Comparison of ENCODE assay signal across 21 cellular contexts in the genomic region with DNA sequence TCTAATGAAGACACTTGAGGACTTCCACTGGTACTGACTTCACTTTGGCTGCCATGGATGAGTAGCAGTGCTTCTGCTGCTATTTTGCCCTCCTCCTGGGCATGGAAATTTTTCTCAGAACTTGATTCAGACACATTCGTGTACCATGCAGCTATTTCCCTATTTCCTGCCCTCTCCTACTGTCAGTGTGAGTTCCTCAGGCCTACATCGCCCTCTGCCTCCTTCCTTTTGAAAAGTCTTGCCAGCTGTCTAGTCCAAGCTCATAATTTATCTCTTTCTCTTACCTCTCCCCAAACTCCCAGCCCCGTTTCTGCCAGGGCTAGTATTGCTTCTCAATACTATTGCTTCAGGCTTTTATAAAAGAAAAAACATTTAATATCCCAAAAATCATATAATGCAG.
A peak's percentile ranks its signal among the peaks of the same experiment; 100 is the strongest.
DNase-seq lines count a peak whose midpoint lies in the region; ATAC-seq and TF ChIP-seq lines count a peak whose summit lies in the region.
"Had no signal": no experiment of that assay in that cellular context is flagged by ENCODE, and none has a peak within 500 bp of the region (broad histone marks: within the 10 kb centered on the region; RNA-seq: fewer than 3 reads in every experiment).

No MANE protein-coding gene starts in this region.

- H3K4me1 ChIP-seq in neural progenitor cell = peaks cover 12% of the 10 kb centered on the region
- H3K4me1 ChIP-seq: left lung, stomach, upper lobe of left lung had no signal

- H3F3A ChIP-seq in neural progenitor cell (ENCODE audit: low read depth) = no peaks in the 10 kb centered on the region

- no peak overlapping the region for H3K9ac ChIP-seq in neural progenitor cell

- no peak overlapping the region for H3K4me3 ChIP-seq in epithelial cell of proximal tubule (ENCODE audit: low read depth, low read length)
- no peak overlapping the region for H3K4me3 ChIP-seq in neural progenitor cell
- H3K4me3 ChIP-seq: coronary artery, left lung, mucosa of descending colon, PC-9, stomach, upper lobe of left lung had no signal

- no peak overlapping the region for H3K4me3 Mint-ChIP-seq in neural progenitor cell
- no peak overlapping the region for H3K4me3 Mint-ChIP-seq in activated CD4-positive, alpha-beta T cell treated with anti-CD3 and anti-CD28 coated beads, Interleukin-2, amount 10 ng/mL, durations not matched to agents 7 days and 5 days
- H3K4me3 Mint-ChIP-seq: activated naive CD8-positive, alpha-beta T cell; activated T-helper 1 cell treated with anti-CD3 and anti-CD28 coated beads, Interleukin-12 subunit alpha, Interleukin-12 subunit beta, Interleukin-2, Interleukin-4 antibody, amounts not matched to agents 30 ng/mL and 10 ng/mL and 1 ng/mL, durations not matched to agents 14 hours and 24 hours and 36 hours had no signal

- H3K9me3 Mint-ChIP-seq in neural progenitor cell = no peaks in the 10 kb centered on the region
- H3K9me3 Mint-ChIP-seq in activated CD4-positive, alpha-beta T cell treated with anti-CD3 and anti-CD28 coated beads, Interleukin-2, amount 10 ng/mL, durations not matched to agents 7 days and 5 days = no peaks in the 10 kb centered on the region
- H3K9me3 Mint-ChIP-seq: activated T-helper 1 cell treated with anti-CD3 and anti-CD28 coated beads, Interleukin-12 subunit alpha, Interleukin-12 subunit beta, Interleukin-2, Interleukin-4 antibody, amounts not matched to agents 30 ng/mL and 10 ng/mL and 1 ng/mL, durations not matched to agents 14 hours and 24 hours and 36 hours had no signal

- DNase-seq in ELR (ENCODE audit: low read depth) (peak; percentile 49), NCI-H460 (ENCODE audit: extremely low read depth, low read depth) (peak; percentile 16), epithelial cell of proximal tubule (ENCODE audit: low read depth) (no peak), neural progenitor cell (ENCODE audit: low spot score) (no peak), NCI-H2029 treated with DMSO at 0.1 percent for 48 hours (lab: John Stamatoyannopoulos, UW) (no peak), NCI-H1436 (lab: John Stamatoyannopoulos, UW) (no peak)
- no peak for DNase-seq in activated CD4-positive, alpha-beta T cell treated with anti-CD3 and anti-CD28 coated beads, Interleukin-2, amount 10 ng/mL, durations not matched to agents 7 days and 5 days
- DNase-seq: activated CD4-positive, alpha-beta T cell treated with anti-CD3 and anti-CD28 coated beads for 1 hour; Karpas-422; left lung; mucosa of descending colon; NCI-H1092 treated with DMSO at 0.1 percent for 48 hours; NCI-H524 treated with DMSO at 0.1 percent for 48 hours; PC-9; stimulated activated CD4-positive, alpha-beta T cell treated with anti-CD3 and anti-CD28 coated beads, Interleukin-4, amount 100 ng/mL, for 24 hours; stomach; upper lobe of left lung had no signal

- H3K36me3 Mint-ChIP-seq in neural progenitor cell = no peaks in the 10 kb centered on the region
- no peaks in the 10 kb centered on the region for H3K36me3 Mint-ChIP-seq in activated CD4-positive, alpha-beta T cell treated with anti-CD3 and anti-CD28 coated beads, Interleukin-2, amount 10 ng/mL, durations not matched to agents 7 days and 5 days (ENCODE audit: low read depth)
- H3K36me3 Mint-ChIP-seq: activated naive CD8-positive, alpha-beta T cell had no signal

- H3K4me2 ChIP-seq in neural progenitor cell = no peak overlapping the region
- H3K4me2 ChIP-seq: PC-9 had no signal

- TF ChIP-seq CTCF in epithelial cell of proximal tubule (conservative IDR thresholded peaks at IDR 0.05; ENCODE audit: low read depth, low read length) = peak; percentile 68
- peak; percentile 17 for TF ChIP-seq CTCF in neural progenitor cell (IDR thresholded peaks at IDR 0.05)

- no peaks in the 10 kb centered on the region for H3K36me3 ChIP-seq in neural progenitor cell
- H3K36me3 ChIP-seq: left lung, stomach, upper lobe of left lung had no signal

- no peaks in the 10 kb centered on the region for H4K20me1 ChIP-seq in neural progenitor cell (ENCODE audit: low read depth)

- POLR2A ChIA-PET in activated CD4-positive, alpha-beta T cell treated with anti-CD3 and anti-CD28 coated beads, Interleukin-2, amount 10 ng/mL, durations not matched to agents 7 days and 5 days (lab: Charles Lee) = no interaction called here

- no peaks in the 10 kb centered on the region for H3K9me3 ChIP-seq in neural progenitor cell (ENCODE audit: low read depth)
- H3K9me3 ChIP-seq: left lung, mucosa of descending colon, stomach, upper lobe of left lung had no signal

- no peaks in the 10 kb centered on the region for H3K27me3 Mint-ChIP-seq in neural progenitor cell (ENCODE audit: insufficient read depth, low read depth)
- no peaks in the 10 kb centered on the region for H3K27me3 Mint-ChIP-seq in activated CD4-positive, alpha-beta T cell treated with anti-CD3 and anti-CD28 coated beads, Interleukin-2, amount 10 ng/mL, durations not matched to agents 7 days and 5 days
- H3K27me3 Mint-ChIP-seq: activated naive CD8-positive, alpha-beta T cell had no signal

- no peak for ATAC-seq in HG02798 (IDR thresholded peaks at IDR 0.05; ENCODE audit: poor library complexity, unreplicated experiment)
- ATAC-seq: left lung, mucosa of descending colon had no signal

- H3K4me1 Mint-ChIP-seq in neural progenitor cell = peaks cover 18% of the 10 kb centered on the region
- H3K4me1 Mint-ChIP-seq in activated CD4-positive, alpha-beta T cell treated with anti-CD3 and anti-CD28 coated beads, Interleukin-2, amount 10 ng/mL, durations not matched to agents 7 days and 5 days = no peaks in the 10 kb centered on the region

- no peak overlapping the region for H3K27ac Mint-ChIP-seq in neural progenitor cell
- no peak overlapping the region for H3K27ac Mint-ChIP-seq in activated CD4-positive, alpha-beta T cell treated with anti-CD3 and anti-CD28 coated beads, Interleukin-2, amount 10 ng/mL, durations not matched to agents 7 days and 5 days
- H3K27ac Mint-ChIP-seq: activated naive CD8-positive, alpha-beta T cell; activated T-helper 1 cell treated with anti-CD3 and anti-CD28 coated beads, Interleukin-12 subunit alpha, Interleukin-12 subunit beta, Interleukin-2, Interleukin-4 antibody, amounts not matched to agents 30 ng/mL and 10 ng/mL and 1 ng/mL, durations not matched to agents 14 hours and 24 hours and 36 hours had no signal

- H3K27me3 ChIP-seq in neural progenitor cell = no peaks in the 10 kb centered on the region
- H3K27me3 ChIP-seq: left lung, stomach, upper lobe of left lung had no signal

- no peak overlapping the region for H2AFZ ChIP-seq in neural progenitor cell (replicated peaks)
- H2AFZ ChIP-seq: PC-9 had no signal

- H3K27ac ChIP-seq in neural progenitor cell = no peak overlapping the region
- H3K27ac ChIP-seq: coronary artery, left lung, PC-9, stomach, upper lobe of left lung had no signal

- CTCF ChIA-PET in activated CD4-positive, alpha-beta T cell treated with anti-CD3 and anti-CD28 coated beads, Interleukin-2, amount 10 ng/mL, durations not matched to agents 7 days and 5 days (lab: Charles Lee) = no interaction called here

- no peaks in the 10 kb centered on the region for H3K79me2 ChIP-seq in neural progenitor cell (ENCODE audit: low read depth)

Comparison
In these comparisons a context has a peak if more than half of its experiments do, and no peak if none do; other contexts are left out.
1. DNase-seq: peak in ELR (single experiment) and NCI-H460 (single experiment); none in epithelial cell of proximal tubule (single experiment), neural progenitor cell (single experiment), NCI-H2029 treated with DMSO at 0.1 percent for 48 hours (single experiment), activated CD4-positive, alpha-beta T cell treated with anti-CD3 and anti-CD28 coated beads, Interleukin-2, amount 10 ng/mL, durations not matched to agents 7 days and 5 days (single experiment) and NCI-H1436 (single experiment).